In the genomic region with DNA sequence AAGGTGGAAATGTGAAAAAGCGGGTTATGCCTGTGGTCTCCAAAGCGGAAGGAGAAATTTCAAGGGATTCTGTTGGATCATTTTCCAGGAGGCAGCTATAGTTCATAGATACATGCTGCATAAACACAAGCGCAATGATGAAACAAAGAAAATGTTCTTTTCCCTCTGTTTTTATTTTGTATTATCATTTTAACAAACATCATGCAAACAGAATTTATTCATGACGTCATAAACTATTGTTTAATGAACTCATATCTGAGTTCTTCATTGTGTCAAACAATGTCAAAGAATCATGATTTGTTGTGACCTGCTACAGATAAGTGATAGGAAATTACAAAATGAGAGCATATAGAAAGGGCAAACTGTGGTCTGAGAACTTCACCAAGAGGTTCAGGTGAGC, we compare ENCODE assay signal across 4 cellular contexts. TPM values are rescaled to one million over a fixed set of nuclear protein-coding genes. Genes with fewer than 3 reads are reported as not detected.
"Had no signal": no experiment of that assay in that cellular context is flagged by ENCODE, and none has a peak within 500 bp of the region (broad histone marks: within the 10 kb centered on the region; RNA-seq: fewer than 3 reads in every experiment).

No MANE protein-coding gene starts in this region.

RNA-seq across cellular contexts. Expression of gene TSPY2, which starts 23.8 kb away (rescaled TPM):
- total RNA-seq: LHCN-M2, M059J, MCF 10A, NCI-H460 had no signal
